8 cellular contexts compared by ENCODE assay signal in the genomic region with DNA sequence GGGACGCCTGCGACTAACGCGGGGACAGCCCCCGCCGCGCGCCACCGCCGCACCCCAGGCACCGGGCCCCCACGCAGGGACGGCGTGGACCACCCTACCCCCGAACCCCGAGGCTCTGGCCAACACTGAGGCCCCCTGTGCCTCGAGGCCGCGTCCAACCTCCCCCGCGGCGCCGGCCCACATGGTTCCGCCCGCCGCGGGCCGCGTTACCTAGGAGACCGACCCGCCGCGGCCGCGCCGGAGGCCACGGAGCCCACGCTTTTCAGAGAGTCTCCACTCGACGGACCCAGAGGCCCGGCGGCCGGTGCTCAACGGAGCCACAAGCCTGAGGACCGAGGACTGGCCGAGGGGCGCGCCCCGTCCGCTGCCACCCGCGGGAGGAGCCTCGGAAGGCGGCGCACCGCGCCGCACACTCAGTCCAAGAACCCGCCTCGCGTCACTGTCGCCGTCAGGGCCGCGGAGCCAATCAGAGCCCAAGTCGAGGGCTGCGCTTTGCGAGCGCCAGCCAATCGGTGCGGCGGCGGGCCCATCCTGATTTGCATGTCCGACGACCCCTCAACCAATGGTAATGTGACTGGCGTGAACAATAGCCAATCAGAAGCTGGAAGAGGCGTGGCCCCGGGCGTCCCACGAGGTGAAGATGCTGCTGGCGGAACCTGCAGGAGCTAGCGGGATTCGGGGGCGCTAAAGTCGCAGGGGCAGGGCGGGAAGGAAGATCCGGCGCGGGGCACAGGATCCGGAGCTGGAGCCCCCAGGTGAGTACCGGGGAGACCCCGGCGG. TPM values are rescaled to one million over a fixed set of nuclear protein-coding genes. Genes with fewer than 3 reads are reported as not detected.
DNase-seq lines count a peak whose midpoint lies in the region; ATAC-seq and TF ChIP-seq lines count a peak whose summit lies in the region.

A gene (minus strand): TSS at position 392 of the 780 bp plus-strand sequence. CDS start 6,136 bp downstream, outside the sequence.

- peak within 1 kb of the TSS; percentile 80 for H3K27ac Mint-ChIP-seq in HFFc6
- H3K27ac Mint-ChIP-seq in activated naive CD4-positive, alpha-beta T cell treated with anti-CD3 and anti-CD28 coated beads, Interleukin-2, amount 50 U/mL, for 24 hours: peak within 1 kb of the TSS; percentile 93

- peak; percentile 64 for TF ChIP-seq POLR2A in NB4 (IDR thresholded peaks at IDR 0.05; ENCODE audit: extremely low read depth, insufficient read length)

- peak within 1 kb of the TSS; percentile 57 for H3K27ac ChIP-seq in temporal lobe (ENCODE audit: low read depth, low read length)

- peak; percentile 99 for DNase-seq in GM04504 (ENCODE audit: low read depth)
- DNase-seq in HFFc6: peak; percentile 100
- peak; percentile 100 for DNase-seq in NB4 (ENCODE audit: low read depth)
- peak; percentile 99 for DNase-seq in globus pallidus (ENCODE audit: low spot score)
- peak; percentile 89 to 100 (median 99) for DNase-seq in nucleus accumbens (lab: John Stamatoyannopoulos, UW)

- peaks cover 22% of the 10 kb centered on the region for H3K4me1 Mint-ChIP-seq in HFFc6 (ENCODE audit: low read depth)
- H3K4me1 Mint-ChIP-seq in activated naive CD4-positive, alpha-beta T cell treated with anti-CD3 and anti-CD28 coated beads, Interleukin-2, amount 50 U/mL, for 24 hours: peaks cover 32% of the 10 kb centered on the region

- peak; percentile 96 for ATAC-seq in SK-N-SH treated with all-trans-retinoic acid at 6 μM for 48 hours

- TF ChIP-seq CTCF in HFFc6 (IDR thresholded peaks at IDR 0.05) (no peak), NB4 (IDR thresholded peaks at IDR 0.05; ENCODE audit: low read depth, low read length) (no peak)

- no peaks in the 10 kb centered on the region for H3K9me3 Mint-ChIP-seq in HFFc6
- H3K9me3 Mint-ChIP-seq in activated naive CD4-positive, alpha-beta T cell treated with anti-CD3 and anti-CD28 coated beads, Interleukin-2, amount 50 U/mL, for 24 hours: no peaks in the 10 kb centered on the region

- peak within 1 kb of the TSS; percentile 77 for H3K4me3 ChIP-seq in NB4 (ENCODE audit: low read depth, low read length)

- peak within 1 kb of the TSS; percentile 91 for H3K4me3 Mint-ChIP-seq in HFFc6
- H3K4me3 Mint-ChIP-seq in activated naive CD4-positive, alpha-beta T cell treated with anti-CD3 and anti-CD28 coated beads, Interleukin-2, amount 50 U/mL, for 24 hours: peak within 1 kb of the TSS; percentile 97

- H3K36me3 Mint-ChIP-seq in HFFc6 (ENCODE audit: low read depth): no peaks in the 10 kb centered on the region
- H3K36me3 Mint-ChIP-seq in activated naive CD4-positive, alpha-beta T cell treated with anti-CD3 and anti-CD28 coated beads, Interleukin-2, amount 50 U/mL, for 24 hours: no peaks in the 10 kb centered on the region

- no peaks in the 10 kb centered on the region for H3K27me3 Mint-ChIP-seq in HFFc6 (ENCODE audit: insufficient read depth)
- H3K27me3 Mint-ChIP-seq in activated naive CD4-positive, alpha-beta T cell treated with anti-CD3 and anti-CD28 coated beads, Interleukin-2, amount 50 U/mL, for 24 hours: no peaks in the 10 kb centered on the region

TF ChIP-seq in SK-N-SH treated with all-trans-retinoic acid at 6 μM for 48 hours, 23 proteins besides CTCF, POLR2A, EP300 and RAD21:
- TF ChIP-seq ZNF565 (CRISPR knock-in tag; conservative IDR thresholded peaks at IDR 0.05; ENCODE audit: low read depth) (no peak), SNAI2 (CRISPR knock-in tag; IDR thresholded peaks at IDR 0.05) (no peak), ZFP3 (CRISPR knock-in tag; IDR thresholded peaks at IDR 0.05) (no peak), ZFP30 (CRISPR knock-in tag; IDR thresholded peaks at IDR 0.05) (no peak), CSDC2 (CRISPR knock-in tag; IDR thresholded peaks at IDR 0.05) (no peak), ESRRG (CRISPR knock-in tag; IDR thresholded peaks at IDR 0.05) (no peak), ZNF70 (CRISPR knock-in tag; IDR thresholded peaks at IDR 0.05) (no peak), ZNF8 (CRISPR knock-in tag; IDR thresholded peaks at IDR 0.05) (no peak), ISL1 (CRISPR knock-in tag; IDR thresholded peaks at IDR 0.05) (no peak), OSR1 (CRISPR knock-in tag; IDR thresholded peaks at IDR 0.05) (no peak), GLIS3 (CRISPR knock-in tag; IDR thresholded peaks at IDR 0.05) (no peak), ZC3H10 (CRISPR knock-in tag; IDR thresholded peaks at IDR 0.05) (no peak), TCF4 (CRISPR knock-in tag; IDR thresholded peaks at IDR 0.05; ENCODE audit: borderline replicate concordance) (no peak), BACH2 (CRISPR knock-in tag; IDR thresholded peaks at IDR 0.05; ENCODE audit: borderline replicate concordance) (no peak), RARB (CRISPR knock-in tag; IDR thresholded peaks at IDR 0.05) (no peak)
- TF ChIP-seq, protein P1, sequence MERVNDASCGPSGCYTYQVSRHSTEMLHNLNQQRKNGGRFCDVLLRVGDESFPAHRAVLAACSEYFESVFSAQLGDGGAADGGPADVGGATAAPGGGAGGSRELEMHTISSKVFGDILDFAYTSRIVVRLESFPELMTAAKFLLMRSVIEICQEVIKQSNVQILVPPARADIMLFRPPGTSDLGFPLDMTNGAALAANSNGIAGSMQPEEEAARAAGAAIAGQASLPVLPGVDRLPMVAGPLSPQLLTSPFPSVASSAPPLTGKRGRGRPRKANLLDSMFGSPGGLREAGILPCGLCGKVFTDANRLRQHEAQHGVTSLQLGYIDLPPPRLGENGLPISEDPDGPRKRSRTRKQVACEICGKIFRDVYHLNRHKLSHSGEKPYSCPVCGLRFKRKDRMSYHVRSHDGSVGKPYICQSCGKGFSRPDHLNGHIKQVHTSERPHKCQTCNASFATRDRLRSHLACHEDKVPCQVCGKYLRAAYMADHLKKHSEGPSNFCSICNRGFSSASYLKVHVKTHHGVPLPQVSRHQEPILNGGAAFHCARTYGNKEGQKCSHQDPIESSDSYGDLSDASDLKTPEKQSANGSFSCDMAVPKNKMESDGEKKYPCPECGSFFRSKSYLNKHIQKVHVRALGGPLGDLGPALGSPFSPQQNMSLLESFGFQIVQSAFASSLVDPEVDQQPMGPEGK (CRISPR knock-in tag; IDR thresholded peaks at IDR 0.05; ENCODE audit: borderline replicate concordance): no peak
- TF ChIP-seq, protein P2, sequence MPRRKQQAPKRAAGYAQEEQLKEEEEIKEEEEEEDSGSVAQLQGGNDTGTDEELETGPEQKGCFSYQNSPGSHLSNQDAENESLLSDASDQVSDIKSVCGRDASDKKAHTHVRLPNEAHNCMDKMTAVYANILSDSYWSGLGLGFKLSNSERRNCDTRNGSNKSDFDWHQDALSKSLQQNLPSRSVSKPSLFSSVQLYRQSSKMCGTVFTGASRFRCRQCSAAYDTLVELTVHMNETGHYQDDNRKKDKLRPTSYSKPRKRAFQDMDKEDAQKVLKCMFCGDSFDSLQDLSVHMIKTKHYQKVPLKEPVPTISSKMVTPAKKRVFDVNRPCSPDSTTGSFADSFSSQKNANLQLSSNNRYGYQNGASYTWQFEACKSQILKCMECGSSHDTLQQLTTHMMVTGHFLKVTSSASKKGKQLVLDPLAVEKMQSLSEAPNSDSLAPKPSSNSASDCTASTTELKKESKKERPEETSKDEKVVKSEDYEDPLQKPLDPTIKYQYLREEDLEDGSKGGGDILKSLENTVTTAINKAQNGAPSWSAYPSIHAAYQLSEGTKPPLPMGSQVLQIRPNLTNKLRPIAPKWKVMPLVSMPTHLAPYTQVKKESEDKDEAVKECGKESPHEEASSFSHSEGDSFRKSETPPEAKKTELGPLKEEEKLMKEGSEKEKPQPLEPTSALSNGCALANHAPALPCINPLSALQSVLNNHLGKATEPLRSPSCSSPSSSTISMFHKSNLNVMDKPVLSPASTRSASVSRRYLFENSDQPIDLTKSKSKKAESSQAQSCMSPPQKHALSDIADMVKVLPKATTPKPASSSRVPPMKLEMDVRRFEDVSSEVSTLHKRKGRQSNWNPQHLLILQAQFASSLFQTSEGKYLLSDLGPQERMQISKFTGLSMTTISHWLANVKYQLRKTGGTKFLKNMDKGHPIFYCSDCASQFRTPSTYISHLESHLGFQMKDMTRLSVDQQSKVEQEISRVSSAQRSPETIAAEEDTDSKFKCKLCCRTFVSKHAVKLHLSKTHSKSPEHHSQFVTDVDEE (CRISPR knock-in tag; IDR thresholded peaks at IDR 0.05): no peak
- TF ChIP-seq, protein P3, sequence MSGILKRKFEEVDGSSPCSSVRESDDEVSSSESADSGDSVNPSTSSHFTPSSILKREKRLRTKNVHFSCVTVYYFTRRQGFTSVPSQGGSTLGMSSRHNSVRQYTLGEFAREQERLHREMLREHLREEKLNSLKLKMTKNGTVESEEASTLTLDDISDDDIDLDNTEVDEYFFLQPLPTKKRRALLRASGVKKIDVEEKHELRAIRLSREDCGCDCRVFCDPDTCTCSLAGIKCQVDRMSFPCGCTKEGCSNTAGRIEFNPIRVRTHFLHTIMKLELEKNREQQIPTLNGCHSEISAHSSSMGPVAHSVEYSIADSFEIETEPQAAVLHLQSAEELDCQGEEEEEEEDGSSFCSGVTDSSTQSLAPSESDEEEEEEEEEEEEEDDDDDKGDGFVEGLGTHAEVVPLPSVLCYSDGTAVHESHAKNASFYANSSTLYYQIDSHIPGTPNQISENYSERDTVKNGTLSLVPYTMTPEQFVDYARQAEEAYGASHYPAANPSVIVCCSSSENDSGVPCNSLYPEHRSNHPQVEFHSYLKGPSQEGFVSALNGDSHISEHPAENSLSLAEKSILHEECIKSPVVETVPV (CRISPR knock-in tag; IDR thresholded peaks at IDR 0.05): no peak

RNA-seq across cellular contexts. Expression of the gene that starts here (rescaled TPM):
- 1 to 10 TPM; 5.0 to 6.8 (median 6.0) TPM for total RNA-seq in HFFc6 (2021; fragmentation: NEBNext Ultra II Directional; extraction: Animal tissue kit (Norgen Biotek cat#: 25700))
- total RNA-seq in temporal lobe: 6.9 TPM

Comparison
In these comparisons a context has a peak if more than half of its experiments do, and no peak if none do; other contexts are left out.
1. Peak in every context shown above with its lines: DNase-seq, ATAC-seq, H3K4me3 ChIP-seq and H3K27ac ChIP-seq.